In genomic region chr1:5720045-5720444, GRCh38 we compare ENCODE assay signal across 20 cellular contexts.
DNase-seq lines count a peak whose midpoint lies in the region; ATAC-seq and TF ChIP-seq lines count a peak whose summit lies in the region.
"Had no signal": no experiment of that assay in that cellular context is flagged by ENCODE, and none has a peak within 500 bp of the region (broad histone marks: within the 10 kb centered on the region; RNA-seq: fewer than 3 reads in every experiment).

No MANE protein-coding gene starts in this region.

- no peak for TF ChIP-seq CTCF in Caco-2 (IDR thresholded peaks at IDR 0.05; ENCODE audit: insufficient read depth in 1 of 2, low read depth in 1 of 2, low read length in 1 of 2, severe bottlenecking in 1 of 2, unreplicated experiment in 1 of 2)
- TF ChIP-seq CTCF in spleen (IDR thresholded peaks at IDR 0.05 in 8 of 11, conservative IDR thresholded peaks at IDR 0.05 in 3 of 11) = no peak
- no peak for TF ChIP-seq CTCF in WTC11 (IDR thresholded peaks at IDR 0.05)

- H3K27me3 Mint-ChIP-seq in activated CD8-positive, alpha-beta memory T cell treated with anti-CD3 and anti-CD28 coated beads, Interleukin-2, amount 10 ng/mL, durations not matched to agents 7 days and 5 days = peaks cover 5% of the 10 kb centered on the region
- H3K27me3 Mint-ChIP-seq in Caco-2 (ENCODE audit: insufficient read depth, unreplicated experiment) (no peaks in the 10 kb centered on the region), WTC11 (ENCODE audit: low read depth) (no peaks in the 10 kb centered on the region)

- H3K36me3 Mint-ChIP-seq in activated CD8-positive, alpha-beta memory T cell treated with anti-CD3 and anti-CD28 coated beads, Interleukin-2, amount 10 ng/mL, durations not matched to agents 7 days and 5 days = no peaks in the 10 kb centered on the region
- H3K36me3 Mint-ChIP-seq in Caco-2 (ENCODE audit: insufficient read depth, unreplicated experiment) (peaks cover 7% of the 10 kb centered on the region), WTC11 (peaks cover 18% of the 10 kb centered on the region)

- TF ChIP-seq POLR2A in spleen (IDR thresholded peaks at IDR 0.05) = no peak

- 66 to 85% (median 74%) methylated on average over 4 to 8 of the region's 8 CpGs for WGBS in spleen, 5 donors

- CTCF ChIA-PET in activated CD8-positive, alpha-beta memory T cell treated with anti-CD3 and anti-CD28 coated beads, Interleukin-2, amount 10 ng/mL, durations not matched to agents 7 days and 5 days (lab: Charles Lee) = no interaction called here
- CTCF ChIA-PET in Caco-2 (lab: Charles Lee) = interaction anchor here (1.1 kb wide), 1 partner anchor 25 kb away, joined by 3 read pairs; no protein-coding TSS in a partner anchor
- CTCF ChIA-PET in WTC11 (lab: Charles Lee) = interaction anchor here (0.9 to 6.2 kb wide), 3 partner anchors 26 to 111 kb away, joined by 3 to 56 read pairs (median 4); no protein-coding TSS in a partner anchor

- H3K27ac ChIP-seq in epithelial cell of prostate (peak overlapping the region; percentile 89), spleen (no peak overlapping the region)
- H3K27ac ChIP-seq: 22Rv1, HL-60, PC-9, SK-N-MC had no signal

- no TSS peak for BruUV-seq in Caco-2 (replicated peaks; lab: Mats Ljungman, UMichigan)

- H3K4me1 Mint-ChIP-seq in activated CD8-positive, alpha-beta memory T cell treated with anti-CD3 and anti-CD28 coated beads, Interleukin-2, amount 10 ng/mL, durations not matched to agents 7 days and 5 days = no peaks in the 10 kb centered on the region
- H3K4me1 Mint-ChIP-seq in Caco-2 (ENCODE audit: low read depth, unreplicated experiment) = peaks cover 6% of the 10 kb centered on the region
- peaks cover 30% of the 10 kb centered on the region for H3K4me1 Mint-ChIP-seq in WTC11
- H3K4me1 Mint-ChIP-seq: B cell had no signal

- peak; percentile 10 for DNase-seq in activated CD8-positive, alpha-beta memory T cell treated with anti-CD3 and anti-CD28 coated beads, Interleukin-2, amount 50 U/mL, for 48 hours
- no peak for DNase-seq in activated CD8-positive, alpha-beta memory T cell treated with anti-CD3 and anti-CD28 coated beads, Interleukin-2, amount 10 ng/mL, durations not matched to agents 7 days and 5 days
- DNase-seq in Caco-2 = no peak
- DNase-seq in epithelial cell of prostate (ENCODE audit: low read depth, low spot score) = no peak
- DNase-seq in spleen = peak; percentile 40
- DNase-seq in WTC11 (ENCODE audit: low spot score) = no peak
- DNase-seq: DND-41, HFFc6, NCI-H1092, NCI-H1417 treated with DMSO at 0.1 percent for 48 hours, NCI-H2227 treated with DMSO at 0.1 percent for 48 hours, NCI-H526 treated with DMSO at 0.1 percent for 48 hours, PC-9, SIG-M5 had no signal

- no peaks in the 10 kb centered on the region for H3K27me3 ChIP-seq in Caco-2 (replicated peaks; ENCODE audit: control insufficient read depth, insufficient read depth, low read length)
- H3K27me3 ChIP-seq in spleen (replicated peaks in 1 of 7) = peaks cover 0 to 52% (median 0%) of the 10 kb centered on the region in 7 donors

- POLR2A ChIA-PET in Caco-2 (lab: Charles Lee) = no interaction called here
- POLR2A ChIA-PET in WTC11 (lab: Charles Lee) = no interaction called here

- peaks cover 11% of the 10 kb centered on the region; the same call in 1 of the 2 replicates for H3K9me3 ChIP-seq in Caco-2
- peaks cover 0 to 15% (median 5%) of the 10 kb centered on the region in 8 donors for H3K9me3 ChIP-seq in spleen
- H3K9me3 ChIP-seq: HAP-1 had no signal

- H3K4me3 ChIP-seq in Caco-2 (ENCODE audit: low read depth, low read length) = no peak overlapping the region
- no peak overlapping the region for H3K4me3 ChIP-seq in spleen
- H3K4me3 ChIP-seq: HAP-1, PC-9, SK-N-MC had no signal

- no peak overlapping the region for H3K4me3 Mint-ChIP-seq in activated CD8-positive, alpha-beta memory T cell treated with anti-CD3 and anti-CD28 coated beads, Interleukin-2, amount 10 ng/mL, durations not matched to agents 7 days and 5 days
- H3K4me3 Mint-ChIP-seq in Caco-2 (ENCODE audit: unreplicated experiment) (no peak overlapping the region), WTC11 (no peak overlapping the region)
- H3K4me3 Mint-ChIP-seq: B cell, HFFc6 had no signal

- H3K4me1 ChIP-seq in Caco-2 (peaks cover 30% of the 10 kb centered on the region), spleen (no peaks in the 10 kb centered on the region)
- H3K4me1 ChIP-seq: HAP-1 had no signal

- H3K9me3 Mint-ChIP-seq in activated CD8-positive, alpha-beta memory T cell treated with anti-CD3 and anti-CD28 coated beads, Interleukin-2, amount 10 ng/mL, durations not matched to agents 7 days and 5 days (ENCODE audit: low read depth) = no peaks in the 10 kb centered on the region
- H3K9me3 Mint-ChIP-seq in Caco-2 (ENCODE audit: unreplicated experiment) = peaks cover 11% of the 10 kb centered on the region
- H3K9me3 Mint-ChIP-seq in WTC11 = peaks cover 47% of the 10 kb centered on the region

- no peak overlapping the region for H3K27ac Mint-ChIP-seq in activated CD8-positive, alpha-beta memory T cell treated with anti-CD3 and anti-CD28 coated beads, Interleukin-2, amount 10 ng/mL, durations not matched to agents 7 days and 5 days
- peak overlapping the region; percentile 95 for H3K27ac Mint-ChIP-seq in Caco-2 (ENCODE audit: unreplicated experiment)
- H3K27ac Mint-ChIP-seq in WTC11 = no peak overlapping the region
- H3K27ac Mint-ChIP-seq: B cell, HFFc6 had no signal

- ATAC-seq in activated CD8-positive, alpha-beta memory T cell treated with anti-CD3 and anti-CD28 coated beads, Interleukin-2, amount 10 ng/mL, durations not matched to agents 7 days and 5 days = no peak
- no peak for ATAC-seq in HG03469 (IDR thresholded peaks at IDR 0.05; ENCODE audit: unreplicated experiment)
- no peak for ATAC-seq in WTC11

- H3K36me3 ChIP-seq in Caco-2 (ENCODE audit: control insufficient read depth, insufficient read depth, low read length) (no peaks in the 10 kb centered on the region), spleen (no peaks in the 10 kb centered on the region)
- H3K36me3 ChIP-seq: HAP-1 had no signal

- intact Hi-C loops in Caco-2 (cut with micrococcal nuclease; ENCODE audit: unreplicated experiment) (no loop called here), spleen (cut with DNase I; ENCODE audit: low total_unique reads) (no loop called here)

TF ChIP-seq in WTC11, 78 proteins besides CTCF, POLR2A, EP300 and RAD21:
- TF ChIP-seq MAX (CRISPR knock-in tag; IDR thresholded peaks at IDR 0.05) = no peak
- TF ChIP-seq ZNF512 (CRISPR knock-in tag; IDR thresholded peaks at IDR 0.05; ENCODE audit: borderline replicate concordance) = no peak
- no peak for TF ChIP-seq E2F1 (CRISPR knock-in tag; IDR thresholded peaks at IDR 0.05)
- TF ChIP-seq TCF7 (CRISPR knock-in tag; IDR thresholded peaks at IDR 0.05; ENCODE audit: low read depth) = no peak
- TF ChIP-seq ZNF396 (CRISPR knock-in tag; IDR thresholded peaks at IDR 0.05; ENCODE audit: borderline replicate concordance) = no peak
- TF ChIP-seq ZNF317 (CRISPR knock-in tag; IDR thresholded peaks at IDR 0.05; ENCODE audit: borderline replicate concordance, low read depth) = no peak
- no peak for TF ChIP-seq NFYB (CRISPR knock-in tag; conservative IDR thresholded peaks at IDR 0.05; ENCODE audit: low read depth)
- no peak for TF ChIP-seq FOXJ3 (CRISPR knock-in tag; IDR thresholded peaks at IDR 0.05; ENCODE audit: borderline replicate concordance)
- no peak for TF ChIP-seq ZBTB43 (CRISPR knock-in tag; IDR thresholded peaks at IDR 0.05)
- TF ChIP-seq ZNF416 (CRISPR knock-in tag; IDR thresholded peaks at IDR 0.05) = no peak
- TF ChIP-seq FOXK1 (CRISPR knock-in tag; IDR thresholded peaks at IDR 0.05) = no peak
- TF ChIP-seq ELF4 (CRISPR knock-in tag; IDR thresholded peaks at IDR 0.05; ENCODE audit: low read depth) = no peak

Comparison
In these comparisons a context has a peak if more than half of its experiments do, and no peak if none do; other contexts are left out.
1. DNase-seq: peak in activated CD8-positive, alpha-beta memory T cell treated with anti-CD3 and anti-CD28 coated beads, Interleukin-2, amount 50 U/mL, for 48 hours (single experiment) and spleen (single experiment); none in activated CD8-positive, alpha-beta memory T cell treated with anti-CD3 and anti-CD28 coated beads, Interleukin-2, amount 10 ng/mL, durations not matched to agents 7 days and 5 days (single experiment), Caco-2 (0 of 2), epithelial cell of prostate (single experiment) and WTC11 (single experiment).